ENCODE assay signal across 8 cellular contexts in genomic region chr10:110501142-110501937, GRCh38. TPM values are rescaled to one million over a fixed set of nuclear protein-coding genes. Genes with fewer than 3 reads are reported as not detected.
DNase-seq lines count a peak whose midpoint lies in the region; ATAC-seq and TF ChIP-seq lines count a peak whose summit lies in the region.

No MANE protein-coding gene starts in this region.

- POLR2A ChIA-PET in HEK293 (lab: Yijun Ruan, JAX), result interaction anchor here (0.7 to 1.5 kb wide), 4 partner anchors 18 to 196 kb away, joined by 3 to 5 read pairs (median 3); no protein-coding TSS in a partner anchor

- peaks cover 73% of the 10 kb centered on the region for H3K36me3 Mint-ChIP-seq in activated naive CD8-positive, alpha-beta T cell treated with anti-CD3 and anti-CD28 coated beads for 36 hours

- H3K4me3 Mint-ChIP-seq in activated naive CD8-positive, alpha-beta T cell treated with anti-CD3 and anti-CD28 coated beads for 36 hours, result peak overlapping the region; percentile 91

- H3K27me3 Mint-ChIP-seq in activated naive CD8-positive, alpha-beta T cell treated with anti-CD3 and anti-CD28 coated beads for 36 hours, result no peaks in the 10 kb centered on the region

- peaks cover 32% of the 10 kb centered on the region for H3K4me1 ChIP-seq in HEK293 (ENCODE audit: control insufficient read depth, insufficient read depth, low read length)

- intact Hi-C loops in Right ventricle myocardium inferior (cut with DNase I) (loop anchor here (2.0 to 10.0 kb wide), 4 partner anchors 36 to 287 kb away; partner anchors contain the start of gene SMC3), posterior vena cava (cut with DNase I) (no loop called here)

- peaks cover 0 to 41% of the 10 kb centered on the region in 2 experiments; a peak in 1 of 3 replicates for H3K36me3 ChIP-seq in HEK293 (ENCODE audit: control insufficient read depth in 2 of 2, insufficient read depth in 1 of 2, low read length in 2 of 2)

- TF ChIP-seq CTCF in HEK293 (tag by site-specific recombination; IDR thresholded peaks at IDR 0.05), result no peak

- H3K9me3 Mint-ChIP-seq in activated naive CD8-positive, alpha-beta T cell treated with anti-CD3 and anti-CD28 coated beads for 36 hours, result no peaks in the 10 kb centered on the region

- ATAC-seq in Right ventricle myocardium inferior (peak; percentile 60), GM18867 (IDR thresholded peaks at IDR 0.05; ENCODE audit: unreplicated experiment) (no peak)

- H3K4me1 Mint-ChIP-seq in activated naive CD8-positive, alpha-beta T cell treated with anti-CD3 and anti-CD28 coated beads for 36 hours, result peaks cover 73% of the 10 kb centered on the region

- no peaks in the 10 kb centered on the region for H3K9me3 ChIP-seq in HEK293 (ENCODE audit: control insufficient read depth, insufficient read depth, low read depth, low read length)

- peak overlapping the region; percentile 94 for H3K27ac Mint-ChIP-seq in activated naive CD8-positive, alpha-beta T cell treated with anti-CD3 and anti-CD28 coated beads for 36 hours

- DNase-seq in Daoy (ENCODE audit: low read depth) (peak; percentile 94), RPMI8226 (peak; percentile 77), Right ventricle myocardium inferior (ENCODE audit: missing footprints) (peak; percentile 90), posterior vena cava (ENCODE audit: low spot score) (peak; percentile 94), NCI-H2081 (lab: John Stamatoyannopoulos, UW) (no peak)
- DNase-seq in activated naive CD8-positive, alpha-beta T cell treated with anti-CD3 and anti-CD28 coated beads for 36 hours, result peak; percentile 63

- H3K27ac ChIP-seq in HEK293 (ENCODE audit: extremely low read depth, low read depth, low read length), result peak overlapping the region; percentile 18; the same call in 1 of the 2 replicates

- CTCF ChIA-PET in HEK293 (lab: Yijun Ruan, JAX), result interaction anchor here (0.6 to 3.6 kb wide), 4 partner anchors 24 to 147 kb away, joined by 3 to 25 read pairs (median 3); no protein-coding TSS in a partner anchor

- H3K4me3 ChIP-seq in HEK293 (ENCODE audit: low read depth, low read length), result peak overlapping the region; percentile 12; the same call in 1 of the 2 replicates

TF ChIP-seq in HEK293, 187 proteins besides CTCF, POLR2A, EP300 and RAD21 (continues in another document):
- TF ChIP-seq ZNF791 (tag by site-specific recombination; IDR thresholded peaks at IDR 0.05) (no peak), ZNF555 (tag by site-specific recombination; conservative IDR thresholded peaks at IDR 0.05) (no peak), ZNF23 (tag by site-specific recombination; IDR thresholded peaks at IDR 0.05; ENCODE audit: borderline replicate concordance) (no peak), PRDM10 (tag by site-specific recombination; IDR thresholded peaks at IDR 0.05) (peak; percentile 72), ZNF521 (tag by site-specific recombination; IDR thresholded peaks at IDR 0.05) (no peak), KLF9 (tag by site-specific recombination; IDR thresholded peaks at IDR 0.05; ENCODE audit: low read depth) (peak; percentile 90), ZNF184 (tag by site-specific recombination; IDR thresholded peaks at IDR 0.05) (peak; percentile 85), ZNF76 (tag by site-specific recombination; IDR thresholded peaks at IDR 0.05; ENCODE audit: borderline replicate concordance, low read depth) (peak; percentile 69; the same call in 1 of the 2 replicates), ZSCAN4 (tag by site-specific recombination; IDR thresholded peaks at IDR 0.05) (no peak), ZNF24 (tag by site-specific recombination; IDR thresholded peaks at IDR 0.05) (0 out of 2 replicates have a peak, but pooled peaks have one; percentile 25), ZNF488 (tag by site-specific recombination; IDR thresholded peaks at IDR 0.05) (no peak), OSR2 (tag by site-specific recombination; IDR thresholded peaks at IDR 0.05) (peak; percentile 97), PATZ1 (tag by site-specific recombination; IDR thresholded peaks at IDR 0.05) (peak; percentile 94), ZNF292 (tag by site-specific recombination; IDR thresholded peaks at IDR 0.05; ENCODE audit: borderline replicate concordance, low read depth) (no peak), ZNF692 (tag by site-specific recombination; IDR thresholded peaks at IDR 0.05) (peak; percentile 80)

RNA-seq across cellular contexts. Expression of gene DUSP5, which starts 3.6 kb away (rescaled TPM):
- total RNA-seq in Daoy (2014; rRNA removed; shearing (Covaris generic)), result 9.1 and 9.9 TPM in 2 replicates
- 10 to 100 TPM; 30.1 to 31.4 TPM for total RNA-seq in activated naive CD8-positive, alpha-beta T cell treated with anti-CD3 and anti-CD28 coated beads for 36 hours
- total RNA-seq in Right ventricle myocardium inferior, result 6.2 TPM
- 10 to 100 TPM in 1 of 2 donors, 1 to 10 TPM in 1; 8.5 to 23.2 TPM for total RNA-seq in posterior vena cava

Comparison
In these comparisons a context has a peak if more than half of its experiments do, and no peak if none do; other contexts are left out.
1. DNase-seq: peak in Daoy (single experiment), RPMI8226 (single experiment), activated naive CD8-positive, alpha-beta T cell treated with anti-CD3 and anti-CD28 coated beads for 36 hours (single experiment), Right ventricle myocardium inferior (single experiment) and posterior vena cava (single experiment); none in NCI-H2081 (0 of 2).